14 cellular contexts compared by ENCODE assay signal in the genomic region with DNA sequence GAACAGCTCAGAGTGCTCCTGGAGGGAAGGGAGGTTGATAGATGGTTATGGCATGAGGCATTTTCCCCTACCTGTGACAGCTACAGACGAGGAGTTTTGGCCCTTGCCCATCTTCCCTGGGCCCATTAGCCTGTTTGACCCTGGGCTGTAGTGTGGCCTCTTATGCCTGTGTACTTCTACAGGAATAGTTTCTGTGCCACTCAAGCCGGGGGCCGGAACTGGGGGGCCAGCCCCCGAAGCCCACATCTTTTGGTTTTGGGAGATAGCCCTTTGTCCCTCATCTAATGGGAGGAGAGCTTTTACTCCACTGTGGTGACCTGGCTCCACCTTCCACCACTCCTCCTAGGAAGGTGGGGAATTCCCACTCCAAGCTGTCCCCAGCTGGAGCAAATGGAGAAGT. TPM values are rescaled to one million over a fixed set of nuclear protein-coding genes. Genes with fewer than 3 reads are reported as not detected.
DNase-seq lines count a peak whose midpoint lies in the region; ATAC-seq and TF ChIP-seq lines count a peak whose summit lies in the region.
"Had no signal": no experiment of that assay in that cellular context is flagged by ENCODE, and none has a peak within 500 bp of the region (broad histone marks: within the 10 kb centered on the region; RNA-seq: fewer than 3 reads in every experiment).

No MANE protein-coding gene starts in this region.

- H3K27me3 ChIP-seq in GM23338 (ENCODE audit: insufficient read depth), result no peaks in the 10 kb centered on the region
- no peaks in the 10 kb centered on the region for H3K27me3 ChIP-seq in right cardiac atrium (ENCODE audit: control insufficient read depth, insufficient read depth)
- no peaks in the 10 kb centered on the region for H3K27me3 ChIP-seq in Caco-2 (replicated peaks; ENCODE audit: control insufficient read depth, insufficient read depth, low read length)
- H3K27me3 ChIP-seq: BLaER1 treated with 17β-estradiol and CSF1 and Interleukin-3, amounts not matched to agents 10 nM and 100 nM had no signal

- POLR2A ChIA-PET in Caco-2 (lab: Charles Lee), result no interaction called here

- H3K9me3 Mint-ChIP-seq in GM23338, result no peaks in the 10 kb centered on the region
- H3K9me3 Mint-ChIP-seq in dendritic cell treated with granulocyte-macrophage colony-stimulating factor and Interleukin-4, amounts not matched to agents 40 ng/mL and 50 ng/mL, for 4 days, result no peaks in the 10 kb centered on the region
- no peaks in the 10 kb centered on the region for H3K9me3 Mint-ChIP-seq in progenitor cell of endocrine pancreas (ENCODE audit: low read depth)
- H3K9me3 Mint-ChIP-seq in Caco-2 (ENCODE audit: unreplicated experiment), result no peaks in the 10 kb centered on the region

- no peak overlapping the region for H2AFZ ChIP-seq in GM23338

- no peaks in the 10 kb centered on the region for H3F3A ChIP-seq in GM23338 (replicated peaks; ENCODE audit: low read depth)

- peaks cover 5% of the 10 kb centered on the region for H3K79me2 ChIP-seq in GM23338 (replicated peaks; ENCODE audit: insufficient read depth)

- TF ChIP-seq CTCF in GM23338 (conservative IDR thresholded peaks at IDR 0.05; ENCODE audit: low read depth in 2 of 2), result no peak
- no peak for TF ChIP-seq CTCF in progenitor cell of endocrine pancreas (IDR thresholded peaks at IDR 0.05; ENCODE audit: unreplicated experiment)
- no peak for TF ChIP-seq CTCF in Caco-2 (IDR thresholded peaks at IDR 0.05; ENCODE audit: insufficient read depth in 1 of 2, low read depth in 1 of 2, low read length in 1 of 2, severe bottlenecking in 1 of 2, unreplicated experiment in 1 of 2)

- H3K27ac ChIP-seq in GM23338 (ENCODE audit: low read depth), result no peak overlapping the region
- peak overlapping the region; percentile 45 for H3K27ac ChIP-seq in right cardiac atrium (ENCODE audit: low read length)
- H3K27ac ChIP-seq: BLaER1 treated with 17β-estradiol and CSF1 and Interleukin-3, amounts not matched to agents 10 nM and 100 nM; HL-60 had no signal

- DNase-seq in GM23338 (ENCODE audit: low spot score) (no peak), right cardiac atrium (no peak), progenitor cell of endocrine pancreas (ENCODE audit: low spot score, unreplicated experiment) (no peak), Caco-2 (no peak), NCI-H524 treated with DMSO at 0.1 percent for 48 hours (lab: John Stamatoyannopoulos, UW) (no peak)
- DNase-seq: DMS79 treated with DMSO at 0.1 percent for 48 hours, NCI-H1417 treated with DMSO at 0.1 percent for 48 hours, NCI-H187 treated with DMSO at 0.1 percent for 48 hours, NCI-H226, NCI-H524 had no signal

- H3K27ac Mint-ChIP-seq in GM23338, result peak overlapping the region; percentile 65; the same call in 1 of the 2 replicates
- H3K27ac Mint-ChIP-seq in dendritic cell treated with granulocyte-macrophage colony-stimulating factor and Interleukin-4, amounts not matched to agents 40 ng/mL and 50 ng/mL, for 4 days, result peak overlapping the region; percentile 57
- H3K27ac Mint-ChIP-seq in progenitor cell of endocrine pancreas, result peak overlapping the region; percentile 90
- H3K27ac Mint-ChIP-seq in Caco-2 (ENCODE audit: unreplicated experiment), result no peak overlapping the region

- H3K4me1 ChIP-seq in GM23338 (ENCODE audit: insufficient read depth), result no peaks in the 10 kb centered on the region
- H3K4me1 ChIP-seq in right cardiac atrium (ENCODE audit: control insufficient read depth, insufficient read depth, low read length), result peaks cover 16% of the 10 kb centered on the region
- H3K4me1 ChIP-seq in Caco-2, result peaks cover 17% of the 10 kb centered on the region

- intact Hi-C loops in dendritic cell treated with granulocyte-macrophage colony-stimulating factor and Interleukin-4, amounts not matched to agents 40 ng/mL and 50 ng/mL, for 4 days (cut with micrococcal nuclease), result no loop called here
- intact Hi-C loops in right cardiac atrium (cut with DNase I) (no loop called here), Caco-2 (cut with micrococcal nuclease; ENCODE audit: unreplicated experiment) (no loop called here)

- ATAC-seq in GM23338 (no peak), right cardiac atrium (peak in 1 of 2 donors; percentile 4), HG03095 (IDR thresholded peaks at IDR 0.05; ENCODE audit: unreplicated experiment) (no peak)

- H3K4me2 ChIP-seq in GM23338, result no peak overlapping the region

- no peaks in the 10 kb centered on the region for H3K9me3 ChIP-seq in right cardiac atrium (ENCODE audit: control insufficient read depth, low read length)
- no peaks in the 10 kb centered on the region for H3K9me3 ChIP-seq in Caco-2
- H3K9me3 ChIP-seq: BLaER1 treated with 17β-estradiol and CSF1 and Interleukin-3, amounts not matched to agents 10 nM and 100 nM had no signal

- no peak overlapping the region for H3K4me3 Mint-ChIP-seq in GM23338
- H3K4me3 Mint-ChIP-seq in dendritic cell treated with granulocyte-macrophage colony-stimulating factor and Interleukin-4, amounts not matched to agents 40 ng/mL and 50 ng/mL, for 4 days, result no peak overlapping the region
- no peak overlapping the region for H3K4me3 Mint-ChIP-seq in progenitor cell of endocrine pancreas (ENCODE audit: low read depth)
- H3K4me3 Mint-ChIP-seq in Caco-2 (ENCODE audit: unreplicated experiment), result no peak overlapping the region

- H3K27me3 Mint-ChIP-seq in GM23338 (ENCODE audit: insufficient read depth, low read depth, poor library complexity) (peaks cover 6% of the 10 kb centered on the region), progenitor cell of endocrine pancreas (no peaks in the 10 kb centered on the region), Caco-2 (ENCODE audit: insufficient read depth, unreplicated experiment) (no peaks in the 10 kb centered on the region)
- no peaks in the 10 kb centered on the region for H3K27me3 Mint-ChIP-seq in dendritic cell treated with granulocyte-macrophage colony-stimulating factor and Interleukin-4, amounts not matched to agents 40 ng/mL and 50 ng/mL, for 4 days

- no peaks in the 10 kb centered on the region for H4K20me1 ChIP-seq in GM23338 (replicated peaks; ENCODE audit: insufficient read depth)

- H3K36me3 ChIP-seq in GM23338 (ENCODE audit: insufficient read depth) (no peaks in the 10 kb centered on the region), Caco-2 (ENCODE audit: control insufficient read depth, insufficient read depth, low read length) (peaks cover 6% of the 10 kb centered on the region; the same call in 1 of the 2 replicates)

- H3K4me1 Mint-ChIP-seq in GM23338, result peaks cover 3% of the 10 kb centered on the region
- peaks cover 16% of the 10 kb centered on the region for H3K4me1 Mint-ChIP-seq in dendritic cell treated with granulocyte-macrophage colony-stimulating factor and Interleukin-4, amounts not matched to agents 40 ng/mL and 50 ng/mL, for 4 days (ENCODE audit: low read depth)
- H3K4me1 Mint-ChIP-seq in progenitor cell of endocrine pancreas (ENCODE audit: low read depth), result peaks cover 2% of the 10 kb centered on the region
- H3K4me1 Mint-ChIP-seq in Caco-2 (ENCODE audit: low read depth, unreplicated experiment), result peaks cover 16% of the 10 kb centered on the region

- H3K4me3 ChIP-seq in GM23338 (no peak overlapping the region), right cardiac atrium (ENCODE audit: low read length) (no peak overlapping the region), Caco-2 (ENCODE audit: low read depth, low read length) (no peak overlapping the region)
- H3K4me3 ChIP-seq: BLaER1 treated with 17β-estradiol and CSF1 and Interleukin-3, amounts not matched to agents 10 nM and 100 nM had no signal

- H3K36me3 Mint-ChIP-seq in GM23338 (ENCODE audit: low read depth) (peaks cover 3% of the 10 kb centered on the region; the same call in 1 of the 3 replicates), progenitor cell of endocrine pancreas (ENCODE audit: insufficient read depth) (peaks cover 2% of the 10 kb centered on the region), Caco-2 (ENCODE audit: insufficient read depth, unreplicated experiment) (peaks cover 6% of the 10 kb centered on the region)
- H3K36me3 Mint-ChIP-seq in dendritic cell treated with granulocyte-macrophage colony-stimulating factor and Interleukin-4, amounts not matched to agents 40 ng/mL and 50 ng/mL, for 4 days (ENCODE audit: low read depth), result peaks cover 70% of the 10 kb centered on the region

- BruUV-seq in Caco-2 (replicated peaks; lab: Mats Ljungman, UMichigan), result no TSS peak

- no peaks in the 10 kb centered on the region for H3K9me2 ChIP-seq in GM23338 (ENCODE audit: insufficient read depth)

- CTCF ChIA-PET in Caco-2 (lab: Charles Lee), result interaction anchor here (0.8 kb wide), 1 partner anchor 40 kb away, joined by 5 read pairs; no protein-coding TSS in a partner anchor

- WGBS in right cardiac atrium, result 62% methylated on average over 4 of the region's 4 CpGs

TF ChIP-seq in GM23338, 12 proteins besides CTCF, POLR2A, EP300 and RAD21 (continues in another document):
- no peak for TF ChIP-seq JUNB (IDR thresholded peaks at IDR 0.05; ENCODE audit: unreplicated experiment)

RNA-seq across cellular contexts. Expression of gene ABCC10, which starts 6.7 kb away (rescaled TPM):
- 16.7 and 16.9 TPM in 2 replicates for total RNA-seq in GM23338 (2014; rRNA removed; shearing (Covaris generic))
- polyA plus RNA-seq in GM23338 (2016; fragmentation: Nextera tagmentation; extraction: Ambion mirVana) (17.5 and 18.9 TPM in 2 replicates), right cardiac atrium (12.7 TPM)
- total RNA-seq in right cardiac atrium (10 to 100 TPM; 11.0 to 16.0 (median 14.0) TPM), progenitor cell of endocrine pancreas (68.5 and 68.8 TPM in 2 replicates), Caco-2 (2022) (40.1 and 45.1 TPM in 2 replicates)

RNA-seq across cellular contexts. Expression of gene DLK2, which starts 21.3 kb away (rescaled TPM):
- total RNA-seq in GM23338 (2014; rRNA removed; shearing (Covaris generic)), result 0.16 and 0.21 TPM in 2 replicates
- polyA plus RNA-seq in GM23338 (2016; fragmentation: Nextera tagmentation; extraction: Ambion mirVana), result 0.47 and 0.57 TPM in 2 replicates
- under 1 TPM in 3 of 4 donors, not detected in 1; 0.42 to 0.49 (median 0.47) TPM for total RNA-seq in right cardiac atrium
- 1.1 TPM for polyA plus RNA-seq in right cardiac atrium
- 0.60 and 0.73 TPM in 2 replicates for total RNA-seq in progenitor cell of endocrine pancreas
- 0.75 and 1.2 TPM in 2 replicates for total RNA-seq in Caco-2 (2022)

RNA-seq across cellular contexts. Expression of gene TJAP1, which starts 43.4 kb away (rescaled TPM):
- 33.3 and 34.3 TPM in 2 replicates for total RNA-seq in GM23338 (2014; rRNA removed; shearing (Covaris generic))
- 16.9 and 17.6 TPM in 2 replicates for polyA plus RNA-seq in GM23338 (2016; fragmentation: Nextera tagmentation; extraction: Ambion mirVana)
- 10 to 100 TPM; 17.2 to 23.9 (median 20.1) TPM for total RNA-seq in right cardiac atrium
- 15.5 TPM for polyA plus RNA-seq in right cardiac atrium
- 64.5 and 65.8 TPM in 2 replicates for total RNA-seq in progenitor cell of endocrine pancreas
- total RNA-seq in Caco-2 (2022), result 34.0 and 39.4 TPM in 2 replicates
